Comparison of ENCODE assay signal across 20 cellular contexts in genomic region chr7:17472939-17473338, GRCh38.
DNase-seq lines count a peak whose midpoint lies in the region; ATAC-seq and TF ChIP-seq lines count a peak whose summit lies in the region.
"Had no signal": no experiment of that assay in that cellular context is flagged by ENCODE, and none has a peak within 500 bp of the region (broad histone marks: within the 10 kb centered on the region; RNA-seq: fewer than 3 reads in every experiment).

No MANE protein-coding gene starts in this region.

- no peaks in the 10 kb centered on the region for H3K4me1 Mint-ChIP-seq in MCF 10A (ENCODE audit: insufficient read depth, unreplicated experiment)
- H3K4me1 Mint-ChIP-seq: CD4-positive, CD25-positive, alpha-beta regulatory T cell; naive thymus-derived CD4-positive, alpha-beta T cell had no signal

- DNase-seq in kidney glomerular epithelial cell (lab: John Stamatoyannopoulos, UW), result peak; percentile 5
- DNase-seq in psoas muscle, result no peak
- no peak for DNase-seq in activated CD4-positive, alpha-beta T cell treated with anti-CD3 and anti-CD28 coated beads, Interleukin-2, amount 50 U/mL, for 1 hour
- DNase-seq in MCF 10A (ENCODE audit: unreplicated experiment), result no peak
- DNase-seq: activated CD4-positive, alpha-beta T cell treated with anti-CD3 and anti-CD28 coated beads, Interleukin-2, amount 50 U/mL, for 48 hours; activated effector memory CD4-positive, alpha-beta T cell treated with Interleukin-2 at 50 U/mL for 16 hours; CD4-positive, CD25-positive, alpha-beta regulatory T cell; DMS 273 treated with DMSO at 0.1 percent for 48 hours; effector memory CD8-positive, alpha-beta T cell; esophagus squamous epithelium; naive thymus-derived CD4-positive, alpha-beta T cell; NCI-H1417; NCI-H526; ovary; right lobe of liver; T-helper 2 cell had no signal

- no peak for TF ChIP-seq CTCF in psoas muscle (IDR thresholded peaks at IDR 0.05)
- TF ChIP-seq CTCF in MCF 10A (IDR thresholded peaks at IDR 0.05; ENCODE audit: unreplicated experiment), result no peak

- H3K9me3 Mint-ChIP-seq in MCF 10A (ENCODE audit: unreplicated experiment), result no peaks in the 10 kb centered on the region
- H3K9me3 Mint-ChIP-seq: effector memory CD8-positive, alpha-beta T cell; naive thymus-derived CD4-positive, alpha-beta T cell had no signal

- H3K27ac Mint-ChIP-seq in MCF 10A (ENCODE audit: low read depth, unreplicated experiment), result no peak overlapping the region
- H3K27ac Mint-ChIP-seq: CD4-positive, CD25-positive, alpha-beta regulatory T cell; effector memory CD8-positive, alpha-beta T cell; naive thymus-derived CD4-positive, alpha-beta T cell had no signal

- H3K36me3 Mint-ChIP-seq in MCF 10A (ENCODE audit: insufficient read depth, unreplicated experiment), result no peaks in the 10 kb centered on the region
- H3K36me3 Mint-ChIP-seq: CD4-positive, CD25-positive, alpha-beta regulatory T cell; naive thymus-derived CD4-positive, alpha-beta T cell had no signal

- BruUV-seq in MCF 10A (replicated peaks; lab: Mats Ljungman, UMichigan), result no TSS peak

- intact Hi-C loops in psoas muscle (cut with DNase I) (no loop called here), MCF 10A (cut with micrococcal nuclease) (no loop called here)

- POLR2A ChIA-PET in MCF 10A (lab: Yijun Ruan, JAX), result no interaction called here

- H3K36me3 ChIP-seq in psoas muscle (ENCODE audit: insufficient read depth in 1 of 2, low read depth in 1 of 2), result no peaks in the 10 kb centered on the region
- H3K36me3 ChIP-seq: esophagus squamous epithelium, ovary, right lobe of liver had no signal

- H3K27me3 ChIP-seq in psoas muscle (ENCODE audit: insufficient read depth in 3 of 3, low read length in 2 of 3), result no peaks in the 10 kb centered on the region
- H3K27me3 ChIP-seq: ovary, right lobe of liver had no signal

- CTCF ChIA-PET in MCF 10A (lab: Yijun Ruan, JAX), result no interaction called here

- no peak overlapping the region for H3K27ac ChIP-seq in psoas muscle
- H3K27ac ChIP-seq: esophagus squamous epithelium, ovary, right lobe of liver had no signal

- no peaks in the 10 kb centered on the region for H3K27me3 Mint-ChIP-seq in MCF 10A (ENCODE audit: insufficient read depth, unreplicated experiment)

- no peak overlapping the region for H3K4me3 ChIP-seq in psoas muscle
- H3K4me3 ChIP-seq: esophagus squamous epithelium, ovary, right lobe of liver had no signal

- no peaks in the 10 kb centered on the region for H3K4me1 ChIP-seq in psoas muscle
- H3K4me1 ChIP-seq: right lobe of liver had no signal

- WGBS in psoas muscle, 3 donors, result 85 to 93% (median 89%) methylated on average over 2 of the region's 2 CpGs

- no peak overlapping the region for H3K4me3 Mint-ChIP-seq in MCF 10A (ENCODE audit: unreplicated experiment)
- H3K4me3 Mint-ChIP-seq: CD4-positive, CD25-positive, alpha-beta regulatory T cell; effector memory CD8-positive, alpha-beta T cell; naive thymus-derived CD4-positive, alpha-beta T cell had no signal

- ATAC-seq in GM18511 (IDR thresholded peaks at IDR 0.05; ENCODE audit: unreplicated experiment) (peak; percentile 72), GM21786 (IDR thresholded peaks at IDR 0.05; ENCODE audit: unreplicated experiment) (peak; percentile 27), HG03432 (IDR thresholded peaks at IDR 0.05; ENCODE audit: unreplicated experiment) (peak; percentile 60), psoas muscle (no peak), GM21526 (IDR thresholded peaks at IDR 0.05; ENCODE audit: low FRiP score, unreplicated experiment) (no peak)
- ATAC-seq: effector memory CD8-positive, alpha-beta T cell; naive thymus-derived CD4-positive, alpha-beta T cell; right lobe of liver had no signal

- no peaks in the 10 kb centered on the region for H3K9me3 ChIP-seq in psoas muscle
- H3K9me3 ChIP-seq: esophagus squamous epithelium, ovary, right lobe of liver had no signal

Comparison
In these comparisons a context has a peak if more than half of its experiments do, and no peak if none do; other contexts are left out.
1. ATAC-seq: peak in GM18511 (single experiment), GM21786 (single experiment) and HG03432 (single experiment); none in psoas muscle (0 of 4) and GM21526 (single experiment).